11 cellular contexts compared by ENCODE assay signal in genomic region chr13:101149735-101150380, GRCh38.
DNase-seq lines count a peak whose midpoint lies in the region; ATAC-seq, FAIRE-seq and TF ChIP-seq lines count a peak whose summit lies in the region.
"Had no signal": no experiment of that assay in that cellular context is flagged by ENCODE, and none has a peak within 500 bp of the region (broad histone marks: within the 10 kb centered on the region; RNA-seq: fewer than 3 reads in every experiment).

No MANE protein-coding gene starts in this region.

- no peaks in the 10 kb centered on the region for H4K20me1 ChIP-seq in astrocyte (ENCODE audit: insufficient read depth, low read length)

- H3K27ac ChIP-seq in astrocyte (ENCODE audit: low read depth, low read length), result no peak overlapping the region
- H3K27ac ChIP-seq: heart right ventricle had no signal

- TF ChIP-seq CTCF in astrocyte (IDR thresholded peaks at IDR 0.05; ENCODE audit: insufficient read depth, low read depth, low read length), result peak; percentile 26
- TF ChIP-seq CTCF in omental fat pad (IDR thresholded peaks at IDR 0.05), result no peak

- no peak overlapping the region for H3K4me3 Mint-ChIP-seq in astrocyte (ENCODE audit: unreplicated experiment)
- H3K4me3 Mint-ChIP-seq: activated T-cell treated with anti-CD3 and anti-CD28 coated beads, Interleukin-2, amount 50 U/mL, for 4 hours had no signal

- peaks cover 3% of the 10 kb centered on the region for H3K27me3 Mint-ChIP-seq in astrocyte (ENCODE audit: low read depth, unreplicated experiment)

- peaks cover 3% of the 10 kb centered on the region for H3K4me1 Mint-ChIP-seq in astrocyte (ENCODE audit: low read depth, unreplicated experiment)

- H3K9ac ChIP-seq in astrocyte (ENCODE audit: low read length), result no peak overlapping the region

- ATAC-seq in HG02678 (IDR thresholded peaks at IDR 0.05; ENCODE audit: unreplicated experiment), result no peak
- no peak for ATAC-seq in omental fat pad (ENCODE audit: low FRiP score)
- no peak for ATAC-seq in GM19023 (IDR thresholded peaks at IDR 0.05; ENCODE audit: unreplicated experiment)
- ATAC-seq: activated T-cell treated with anti-CD3 and anti-CD28 coated beads, Interleukin-2, amount 50 U/mL, for 4 hours had no signal

- H3K36me3 Mint-ChIP-seq in astrocyte (ENCODE audit: low read depth, unreplicated experiment), result no peaks in the 10 kb centered on the region

- H3K79me2 ChIP-seq in astrocyte (ENCODE audit: insufficient read depth, low read length), result no peaks in the 10 kb centered on the region

- no peak overlapping the region for H3K4me3 ChIP-seq in astrocyte (ENCODE audit: insufficient read depth, low read depth, low read length)
- H3K4me3 ChIP-seq: heart right ventricle had no signal

- no peaks in the 10 kb centered on the region for H3K9me3 ChIP-seq in astrocyte (ENCODE audit: insufficient read depth, low read depth, low read length)
- H3K9me3 ChIP-seq: heart right ventricle had no signal

- no peak for FAIRE-seq in astrocyte (lab: Jason Lieb, UNC)

- H3K4me1 ChIP-seq in astrocyte (ENCODE audit: insufficient read depth, low read length), result peaks cover 4% of the 10 kb centered on the region

- no peak overlapping the region for H3K27ac Mint-ChIP-seq in astrocyte (ENCODE audit: unreplicated experiment)

- no peak overlapping the region for H2AFZ ChIP-seq in astrocyte (ENCODE audit: low read depth, low read length)

- H3K4me2 ChIP-seq in astrocyte (ENCODE audit: low read length), result no peak overlapping the region

- DNase-seq in DMS79 (lab: John Stamatoyannopoulos, UW), result peak; percentile 54
- DNase-seq in HT1080 (ENCODE audit: low read depth), result peak; percentile 45
- DNase-seq in astrocyte (ENCODE audit: low read depth), result peak; percentile 10
- peak; percentile 63 for DNase-seq in myocyte (ENCODE audit: low read depth)
- no peak for DNase-seq in omental fat pad (ENCODE audit: low spot score)
- DNase-seq in stimulated activated CD4-positive, alpha-beta T cell treated with anti-CD3 and anti-CD28 coated beads, Interleukin-12 subunit alpha, Interleukin-12 subunit beta, amount 100 ng/mL, for 4 hours, result no peak
- DNase-seq: activated T-cell treated with anti-CD3 and anti-CD28 coated beads, Interleukin-2, amount 50 U/mL, for 4 hours; heart right ventricle; trophoblast cell had no signal

- no peaks in the 10 kb centered on the region for H3K36me3 ChIP-seq in astrocyte (ENCODE audit: insufficient read depth, low read length)
- H3K36me3 ChIP-seq: heart right ventricle had no signal

- no peaks in the 10 kb centered on the region for H3K9me3 Mint-ChIP-seq in astrocyte (ENCODE audit: unreplicated experiment)
- H3K9me3 Mint-ChIP-seq: activated T-cell treated with anti-CD3 and anti-CD28 coated beads, Interleukin-2, amount 50 U/mL, for 4 hours had no signal

- H3K27me3 ChIP-seq in astrocyte (ENCODE audit: insufficient read depth, low read length), result no peaks in the 10 kb centered on the region

Comparison
In these comparisons a context has a peak if more than half of its experiments do, and no peak if none do; other contexts are left out.
1. DNase-seq: peak in DMS79 (single experiment), HT1080 (single experiment), astrocyte (single experiment) and myocyte (single experiment); none in omental fat pad (single experiment) and stimulated activated CD4-positive, alpha-beta T cell treated with anti-CD3 and anti-CD28 coated beads, Interleukin-12 subunit alpha, Interleukin-12 subunit beta, amount 100 ng/mL, for 4 hours (single experiment).